1 cellular context compared by ENCODE assay signal in genomic region chr19:14785102-14785793, GRCh38.
TF ChIP-seq lines count a peak whose summit lies in the region.

No MANE protein-coding gene starts in this region.

TF ChIP-seq in GM12878, 131 proteins besides CTCF, POLR2A, EP300 and RAD21:
- TF ChIP-seq TCF12 (IDR thresholded peaks at IDR 0.05; ENCODE audit: low read depth, low read length) (0 out of 2 replicates have a peak, but pooled peaks have one; percentile 56), FOXM1 (IDR thresholded peaks at IDR 0.05; ENCODE audit: low read depth, low read length) (peak; percentile 40; the same call in 1 of the 2 replicates), BCL3 (IDR thresholded peaks at IDR 0.05; ENCODE audit: borderline replicate concordance, insufficient read depth, low read depth, low read length, poor library complexity, severe bottlenecking) (peak; percentile 36), IKZF1 (conservative IDR thresholded peaks at IDR 0.05) (0 out of 2 replicates have a peak, but pooled peaks have one; percentile 0), EED (IDR thresholded peaks at IDR 0.05; ENCODE audit: low read depth) (peak; percentile 81), NFIC (IDR thresholded peaks at IDR 0.05; ENCODE audit: low read depth, low read length) (peak; percentile 74), JUNB (IDR thresholded peaks at IDR 0.05) (peak; percentile 30; the same call in 1 of the 2 replicates), CBFB (IDR thresholded peaks at IDR 0.05; ENCODE audit: low read depth) (peak; percentile 45; the same call in 1 of the 2 replicates), KDM1A (IDR thresholded peaks at IDR 0.05; ENCODE audit: borderline replicate concordance) (0 out of 2 replicates have a peak, but pooled peaks have one; percentile 29), RUNX3 (IDR thresholded peaks at IDR 0.05; ENCODE audit: low read length) (peak; percentile 85), ETV6 (conservative IDR thresholded peaks at IDR 0.05 in 1 of 2, IDR thresholded peaks at IDR 0.05 in 1 of 2; ENCODE audit: borderline replicate concordance in 1 of 2, low read depth in 1 of 2) (peak in 1 of 2 experiments; percentile 20; a peak in 1 of 4 replicates)
